9 cellular contexts compared by ENCODE assay signal in the genomic region with DNA sequence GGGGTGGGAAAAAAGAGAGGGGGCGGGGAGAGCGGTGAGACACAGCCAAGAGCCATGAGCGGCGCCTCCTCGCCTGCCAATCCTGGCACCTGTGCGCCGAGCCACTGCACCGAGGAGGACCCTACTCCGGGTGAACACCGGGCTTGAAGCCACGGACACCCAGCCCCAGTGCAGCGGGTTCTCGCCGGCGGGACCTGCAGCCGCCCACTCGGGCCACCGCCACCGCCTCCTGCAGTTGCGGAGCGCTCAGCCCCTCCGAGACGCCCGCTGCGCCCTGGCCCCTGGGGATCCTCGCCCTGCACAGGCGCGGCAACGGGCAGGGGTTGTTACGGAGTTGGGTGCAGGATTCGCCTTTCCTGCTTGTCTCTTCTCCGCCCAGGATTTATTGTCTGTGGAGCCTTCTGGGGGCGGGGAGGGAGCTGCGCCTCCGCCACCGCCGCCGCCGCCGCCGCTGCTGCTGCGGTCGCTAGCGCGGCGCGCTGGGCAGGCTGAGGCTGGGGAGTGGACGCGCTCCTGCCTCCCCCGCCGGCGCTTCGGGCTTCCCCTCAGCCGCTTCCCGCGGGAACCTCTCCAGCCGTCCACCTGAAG. TPM values are rescaled to one million over a fixed set of nuclear protein-coding genes. Genes with fewer than 3 reads are reported as not detected.
DNase-seq lines count a peak whose midpoint lies in the region; ATAC-seq, FAIRE-seq and TF ChIP-seq lines count a peak whose summit lies in the region.
"Had no signal": no experiment of that assay in that cellular context is flagged by ENCODE, and none has a peak within 500 bp of the region (broad histone marks: within the 10 kb centered on the region; RNA-seq: fewer than 3 reads in every experiment).

A gene (plus strand): TSS at position 76 of the 588 bp plus-strand sequence. CDS start 718 bp downstream, outside the sequence.

- no peaks in the 10 kb centered on the region for H3K9me3 Mint-ChIP-seq in T-helper 2 cell treated with Interferon-gamma antibody and Interleukin-4, amounts not matched to agents 5 μg/mL and 100 μg/mL, for 36 hours
- H3K9me3 Mint-ChIP-seq in activated naive CD8-positive, alpha-beta T cell treated with anti-CD3 and anti-CD28 coated beads for 36 hours = peaks cover 2% of the 10 kb centered on the region

- FAIRE-seq in pancreas (lab: Jason Lieb, UNC) = no peak

- H3K4me3 ChIP-seq in heart left ventricle (peak within 1 kb of the TSS; percentile 26 to 59 (median 49)), pancreas (peak within 1 kb of the TSS; percentile 33 to 58 (median 48))

- H3K36me3 Mint-ChIP-seq in T-helper 2 cell treated with Interferon-gamma antibody and Interleukin-4, amounts not matched to agents 5 μg/mL and 100 μg/mL, for 36 hours (ENCODE audit: low read depth) = no peaks in the 10 kb centered on the region
- peaks cover 4% of the 10 kb centered on the region for H3K36me3 Mint-ChIP-seq in activated naive CD8-positive, alpha-beta T cell treated with anti-CD3 and anti-CD28 coated beads for 36 hours

- intact Hi-C loops in heart left ventricle (cut with DNase I) = loop anchor here in 1 of 10 donors (10.0 kb wide), 1 partner anchor 63 kb away; no protein-coding TSS in a partner anchor
- intact Hi-C loops in pancreas (cut with DNase I) = no loop called here

- H3K27ac ChIP-seq in heart left ventricle (peak within 1 kb of the TSS in 1 of 12 donors; percentile 46), pancreas (peak within 1 kb of the TSS in 1 of 4 donors; percentile 37)

- 0 to 1% (median 1%) methylated on average over 23 to 57 of the region's 57 CpGs for WGBS in heart left ventricle, 4 donors
- 1 to 2% methylated on average over 42 to 57 of the region's 57 CpGs for WGBS in pancreas, 2 donors

- H3K9me3 ChIP-seq in heart left ventricle (peaks cover 0 to 5% (median 0%) of the 10 kb centered on the region in 12 donors), pancreas (no peaks in the 10 kb centered on the region)

- peak within 1 kb of the TSS; percentile 68 for H3K4me3 Mint-ChIP-seq in T-helper 2 cell treated with Interferon-gamma antibody and Interleukin-4, amounts not matched to agents 5 μg/mL and 100 μg/mL, for 36 hours
- peak within 1 kb of the TSS; percentile 67 for H3K4me3 Mint-ChIP-seq in activated naive CD8-positive, alpha-beta T cell treated with anti-CD3 and anti-CD28 coated beads for 36 hours

- H3K27me3 Mint-ChIP-seq in T-helper 2 cell treated with Interferon-gamma antibody and Interleukin-4, amounts not matched to agents 5 μg/mL and 100 μg/mL, for 36 hours (ENCODE audit: low read depth) = peaks cover 48% of the 10 kb centered on the region
- peaks cover 61% of the 10 kb centered on the region for H3K27me3 Mint-ChIP-seq in activated naive CD8-positive, alpha-beta T cell treated with anti-CD3 and anti-CD28 coated beads for 36 hours

- peak within 1 kb of the TSS; percentile 1 for H3K27ac Mint-ChIP-seq in T-helper 2 cell treated with Interferon-gamma antibody and Interleukin-4, amounts not matched to agents 5 μg/mL and 100 μg/mL, for 36 hours
- no peak within 1 kb of the TSS for H3K27ac Mint-ChIP-seq in activated naive CD8-positive, alpha-beta T cell treated with anti-CD3 and anti-CD28 coated beads for 36 hours

- H3K4me1 Mint-ChIP-seq in T-helper 2 cell treated with Interferon-gamma antibody and Interleukin-4, amounts not matched to agents 5 μg/mL and 100 μg/mL, for 36 hours (ENCODE audit: low read depth) = peaks cover 8% of the 10 kb centered on the region
- peaks cover 8% of the 10 kb centered on the region for H3K4me1 Mint-ChIP-seq in activated naive CD8-positive, alpha-beta T cell treated with anti-CD3 and anti-CD28 coated beads for 36 hours

- peaks cover 3 to 55% (median 20%) of the 10 kb centered on the region in 9 donors for H3K27me3 ChIP-seq in heart left ventricle
- peaks cover 0 to 5% (median 0%) of the 10 kb centered on the region in 4 donors for H3K27me3 ChIP-seq in pancreas

- no peak for TF ChIP-seq CTCF in heart left ventricle (IDR thresholded peaks at IDR 0.05)
- no peak for TF ChIP-seq CTCF in pancreas (IDR thresholded peaks at IDR 0.05)

- TF ChIP-seq POLR2A in heart left ventricle (IDR thresholded peaks at IDR 0.05) = no peak

- no peak for DNase-seq in T-helper 2 cell treated with Interferon-gamma antibody and Interleukin-4, amounts not matched to agents 5 μg/mL and 100 μg/mL, for 36 hours (ENCODE audit: low spot score)
- DNase-seq in T-helper 2 cell (no peak), NCI-H1105 treated with DMSO at 0.1 percent for 48 hours (lab: John Stamatoyannopoulos, UW) (peak; percentile 74), heart left ventricle (peak in 2 of 5 donors; percentile 24 to 57), pancreas (peak in 5 of 6 donors; percentile 10 to 77 (median 20)), GDM1 (lab: John Stamatoyannopoulos, UW) (no peak)
- no peak for DNase-seq in activated naive CD8-positive, alpha-beta T cell treated with anti-CD3 and anti-CD28 coated beads for 36 hours

- peaks cover 0 to 24% (median 0%) of the 10 kb centered on the region in 12 donors for H3K4me1 ChIP-seq in heart left ventricle
- H3K4me1 ChIP-seq in pancreas = no peaks in the 10 kb centered on the region

- H3K36me3 ChIP-seq in heart left ventricle (no peaks in the 10 kb centered on the region), pancreas (no peaks in the 10 kb centered on the region)

- ATAC-seq in heart left ventricle (peak in 2 of 4 donors; percentile 42 to 65), pancreas (peak; percentile 44 to 60 (median 60)), GM19035 (IDR thresholded peaks at IDR 0.05; ENCODE audit: unreplicated experiment) (no peak)

RNA-seq across cellular contexts. Expression of the gene that starts here (rescaled TPM):
- under 1 TPM in 1 of 2 experiments, not detected in 1; 0.14 TPM for total RNA-seq in activated naive CD8-positive, alpha-beta T cell treated with anti-CD3 and anti-CD28 coated beads for 36 hours
- total RNA-seq in heart left ventricle (1 to 10 TPM in 2 of 9 donors, under 1 TPM in 7; 0.25 to 4.1 (median 0.54) TPM), pancreas (1 to 10 TPM in 2 of 6 donors, under 1 TPM in 4; 0.12 to 2.2 (median 0.38) TPM)
- polyA plus RNA-seq in heart left ventricle (under 1 TPM in 1 of 2 donors, not detected in 1; 0.42 TPM), pancreas (1 to 10 TPM; 1.6 to 1.7 TPM)
- total RNA-seq: Daoy had no signal

Comparison
In these comparisons a context has a peak if more than half of its experiments do, and no peak if none do; other contexts are left out.
1. DNase-seq: peak in NCI-H1105 treated with DMSO at 0.1 percent for 48 hours (single experiment) and pancreas (5 of 6); none in T-helper 2 cell treated with Interferon-gamma antibody and Interleukin-4, amounts not matched to agents 5 μg/mL and 100 μg/mL, for 36 hours (single experiment), T-helper 2 cell (0 of 5), activated naive CD8-positive, alpha-beta T cell treated with anti-CD3 and anti-CD28 coated beads for 36 hours (single experiment) and GDM1 (single experiment).